Comparison of ENCODE assay signal across 3 cellular contexts in the genomic region with DNA sequence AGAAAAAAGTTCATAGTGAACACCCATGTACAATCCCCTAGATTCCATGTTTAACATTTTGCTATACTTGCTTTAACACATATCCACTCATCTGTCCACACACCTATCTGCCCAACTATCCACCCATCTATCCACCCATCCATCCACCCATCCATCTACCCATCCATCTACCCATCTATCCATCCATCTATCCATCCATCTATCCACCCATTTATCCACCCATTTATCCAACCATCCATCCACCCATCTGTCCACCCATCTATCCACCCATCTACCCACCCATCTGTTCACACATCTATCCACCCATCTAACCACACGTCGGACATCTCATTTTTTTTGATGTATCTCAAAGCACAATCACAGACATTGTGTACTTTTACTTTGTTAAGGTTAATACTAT.
TF ChIP-seq lines count a peak whose summit lies in the region.

No MANE protein-coding gene starts in this region.

TF ChIP-seq in GM12891, 5 proteins besides CTCF, POLR2A, EP300 and RAD21:
- TF ChIP-seq TAF1 (IDR thresholded peaks at IDR 0.05; ENCODE audit: low read depth, low read length) (no peak), POU2F2 (IDR thresholded peaks at IDR 0.05; ENCODE audit: low read depth, low read length) (no peak), POLR2AphosphoS5 (IDR thresholded peaks at IDR 0.05; ENCODE audit: low read depth, low read length) (no peak), SPI1 (IDR thresholded peaks at IDR 0.05; ENCODE audit: low read depth, low read length) (no peak), PAX5 (IDR thresholded peaks at IDR 0.05; ENCODE audit: insufficient read depth, low read length, severe bottlenecking) (no peak)
TF ChIP-seq in GM12891: peak in this region for 0.

TF ChIP-seq in IMR-90, 13 proteins besides CTCF, POLR2A, EP300 and RAD21:
- TF ChIP-seq SMC3 (IDR thresholded peaks at IDR 0.05; ENCODE audit: low read depth, low read length) (no peak), CHD1 (IDR thresholded peaks at IDR 0.05; ENCODE audit: low read depth, low read length) (no peak), NFE2L2 (IDR thresholded peaks at IDR 0.05; ENCODE audit: low read depth, low read length) (no peak), MAFK (IDR thresholded peaks at IDR 0.05; ENCODE audit: low read depth, low read length) (no peak), MXI1 (IDR thresholded peaks at IDR 0.05; ENCODE audit: borderline replicate concordance, low read depth, low read length) (no peak), FOS (IDR thresholded peaks at IDR 0.05; ENCODE audit: low read depth, low read length) (no peak), BHLHE40 (IDR thresholded peaks at IDR 0.05; ENCODE audit: low read depth, low read length) (no peak), CEBPB (IDR thresholded peaks at IDR 0.05; ENCODE audit: low read depth, low read length) (no peak), RCOR1 (IDR thresholded peaks at IDR 0.05; ENCODE audit: insufficient replicate concordance, low read length) (no peak), RFX5 (IDR thresholded peaks at IDR 0.05; ENCODE audit: low read depth, low read length) (no peak), MAZ (IDR thresholded peaks at IDR 0.05; ENCODE audit: borderline replicate concordance, low read depth, low read length) (no peak)
- TF ChIP-seq, protein P1, sequence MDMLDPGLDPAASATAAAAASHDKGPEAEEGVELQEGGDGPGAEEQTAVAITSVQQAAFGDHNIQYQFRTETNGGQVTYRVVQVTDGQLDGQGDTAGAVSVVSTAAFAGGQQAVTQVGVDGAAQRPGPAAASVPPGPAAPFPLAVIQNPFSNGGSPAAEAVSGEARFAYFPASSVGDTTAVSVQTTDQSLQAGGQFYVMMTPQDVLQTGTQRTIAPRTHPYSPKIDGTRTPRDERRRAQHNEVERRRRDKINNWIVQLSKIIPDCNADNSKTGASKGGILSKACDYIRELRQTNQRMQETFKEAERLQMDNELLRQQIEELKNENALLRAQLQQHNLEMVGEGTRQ (IDR thresholded peaks at IDR 0.05; ENCODE audit: low read depth, low read length) = no peak
- TF ChIP-seq, protein P2, sequence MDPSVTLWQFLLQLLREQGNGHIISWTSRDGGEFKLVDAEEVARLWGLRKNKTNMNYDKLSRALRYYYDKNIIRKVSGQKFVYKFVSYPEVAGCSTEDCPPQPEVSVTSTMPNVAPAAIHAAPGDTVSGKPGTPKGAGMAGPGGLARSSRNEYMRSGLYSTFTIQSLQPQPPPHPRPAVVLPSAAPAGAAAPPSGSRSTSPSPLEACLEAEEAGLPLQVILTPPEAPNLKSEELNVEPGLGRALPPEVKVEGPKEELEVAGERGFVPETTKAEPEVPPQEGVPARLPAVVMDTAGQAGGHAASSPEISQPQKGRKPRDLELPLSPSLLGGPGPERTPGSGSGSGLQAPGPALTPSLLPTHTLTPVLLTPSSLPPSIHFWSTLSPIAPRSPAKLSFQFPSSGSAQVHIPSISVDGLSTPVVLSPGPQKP (IDR thresholded peaks at IDR 0.05; ENCODE audit: borderline replicate concordance, low read depth, low read length) = no peak
TF ChIP-seq in IMR-90: peak in this region for 0.

TF ChIP-seq in H1, 55 proteins besides CTCF, POLR2A, EP300 and RAD21:
- TF ChIP-seq GTF2F1 (IDR thresholded peaks at IDR 0.05; ENCODE audit: borderline replicate concordance, low read depth, low read length) = no peak
- TF ChIP-seq SP1 (IDR thresholded peaks at IDR 0.05; ENCODE audit: low read depth, low read length) = no peak
- no peak for TF ChIP-seq POLR2AphosphoS5 (IDR thresholded peaks at IDR 0.05; ENCODE audit: low read depth, low read length)
- no peak for TF ChIP-seq ASH2L (IDR thresholded peaks at IDR 0.05; ENCODE audit: low read length)
- TF ChIP-seq CHD2 (IDR thresholded peaks at IDR 0.05; ENCODE audit: low read length) = no peak
